ENCODE assay signal across 2 cellular contexts in genomic region chr20:2141592-2142575, GRCh38.
TF ChIP-seq lines count a peak whose summit lies in the region.

No MANE protein-coding gene starts in this region.

TF ChIP-seq in IMR-90, 13 proteins besides CTCF, POLR2A, EP300 and RAD21:
- TF ChIP-seq MAFK (IDR thresholded peaks at IDR 0.05; ENCODE audit: low read depth, low read length) (no peak), RCOR1 (IDR thresholded peaks at IDR 0.05; ENCODE audit: insufficient replicate concordance, low read length) (no peak), SMC3 (IDR thresholded peaks at IDR 0.05; ENCODE audit: low read depth, low read length) (no peak), BHLHE40 (IDR thresholded peaks at IDR 0.05; ENCODE audit: low read depth, low read length) (no peak), CEBPB (IDR thresholded peaks at IDR 0.05; ENCODE audit: low read depth, low read length) (no peak), FOS (IDR thresholded peaks at IDR 0.05; ENCODE audit: low read depth, low read length) (no peak), NFE2L2 (IDR thresholded peaks at IDR 0.05; ENCODE audit: low read depth, low read length) (no peak), USF2 (IDR thresholded peaks at IDR 0.05; ENCODE audit: low read depth, low read length) (no peak), ELK1 (IDR thresholded peaks at IDR 0.05; ENCODE audit: borderline replicate concordance, low read depth, low read length) (no peak), RFX5 (IDR thresholded peaks at IDR 0.05; ENCODE audit: low read depth, low read length) (no peak), CHD1 (IDR thresholded peaks at IDR 0.05; ENCODE audit: low read depth, low read length) (no peak), MXI1 (IDR thresholded peaks at IDR 0.05; ENCODE audit: borderline replicate concordance, low read depth, low read length) (no peak), MAZ (IDR thresholded peaks at IDR 0.05; ENCODE audit: borderline replicate concordance, low read depth, low read length) (no peak)
TF ChIP-seq in IMR-90: peak in this region for 0.

TF ChIP-seq in endothelial cell of umbilical vein, 7 proteins besides CTCF, POLR2A, EP300 and RAD21:
- no peak for TF ChIP-seq JUN (IDR thresholded peaks at IDR 0.05; ENCODE audit: borderline replicate concordance, insufficient read depth, insufficient read length, low read depth)
- no peak for TF ChIP-seq GATA2 (IDR thresholded peaks at IDR 0.05; ENCODE audit: insufficient read depth, insufficient read length, low read depth, low read length)
- no peak for TF ChIP-seq EZH2 (IDR thresholded peaks at IDR 0.05; ENCODE audit: borderline replicate concordance, low read depth, low read length, severe bottlenecking)
- no peak for TF ChIP-seq FOS (IDR thresholded peaks at IDR 0.05; ENCODE audit: borderline replicate concordance, insufficient read depth, low read length)
- TF ChIP-seq POLR2AphosphoS5 (IDR thresholded peaks at IDR 0.05; ENCODE audit: insufficient read depth, low read depth, low read length) = no peak
- TF ChIP-seq MAX (IDR thresholded peaks at IDR 0.05; ENCODE audit: insufficient read depth, insufficient read length) = no peak
- TF ChIP-seq MYC (IDR thresholded peaks at IDR 0.05; ENCODE audit: low read depth, low read length) = no peak
TF ChIP-seq in endothelial cell of umbilical vein: peak in this region for 0.
